In the genomic region with DNA sequence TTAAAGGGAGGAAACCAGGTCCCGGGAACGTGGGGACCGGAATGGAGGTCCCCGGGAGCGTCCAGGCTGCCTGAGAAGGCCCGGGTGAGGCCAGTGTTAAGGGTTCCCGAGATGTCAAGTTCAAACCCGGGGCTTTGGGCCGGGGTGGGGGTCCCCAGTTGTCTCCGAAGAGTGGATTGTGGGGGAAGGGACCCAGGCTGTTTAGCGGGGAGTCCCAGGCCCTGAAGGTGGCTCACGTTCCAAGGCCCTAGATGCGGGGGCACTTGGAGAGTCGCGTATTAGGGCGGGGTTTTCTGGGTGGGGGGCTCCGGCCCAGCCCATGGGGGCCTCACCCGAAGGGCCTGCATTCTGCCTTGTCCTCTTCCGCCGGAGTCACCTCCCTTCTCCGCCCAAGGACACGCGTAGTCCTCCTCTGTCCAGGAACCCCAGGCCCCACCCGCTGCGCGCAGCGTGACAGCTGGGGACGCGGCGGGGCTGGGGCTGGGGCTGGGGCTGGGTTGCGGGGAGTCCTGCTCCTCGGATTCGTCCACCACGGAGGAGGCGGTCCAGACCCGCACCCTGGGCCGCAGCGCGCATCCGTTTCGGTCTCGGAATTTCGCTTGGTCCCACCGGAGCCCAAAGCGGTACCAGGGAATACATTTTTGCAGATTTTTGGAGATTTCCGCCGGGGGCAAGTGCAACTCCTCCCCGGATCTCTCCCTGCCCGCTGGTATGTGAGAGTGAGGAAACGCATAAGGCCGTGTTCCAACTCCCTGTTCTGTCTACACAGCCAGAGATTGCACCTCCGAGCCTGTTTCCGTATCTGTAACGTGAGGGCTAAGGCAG, we compare ENCODE assay signal across 9 cellular contexts. TPM values are rescaled to one million over a fixed set of nuclear protein-coding genes. Genes with fewer than 3 reads are reported as not detected.
A peak's percentile ranks its signal among the peaks of the same experiment; 100 is the strongest.
DNase-seq lines count a peak whose midpoint lies in the region; ATAC-seq and TF ChIP-seq lines count a peak whose summit lies in the region.
"Had no signal": no experiment of that assay in that cellular context is flagged by ENCODE, and none has a peak within 500 bp of the region (broad histone marks: within the 10 kb centered on the region; RNA-seq: fewer than 3 reads in every experiment).

A gene (minus strand): TSS at position 387 of the 825 bp plus-strand sequence. CDS start 40 bp downstream, at position 347.

- H2AFZ ChIP-seq in HCT116 (ENCODE audit: low read depth, low read length, poor library complexity, severe bottlenecking), result no peak within 1 kb of the TSS

- no peaks in the 10 kb centered on the region for H3K9me2 ChIP-seq in HCT116 (ENCODE audit: insufficient read depth)

- H3K9ac ChIP-seq in HCT116 (ENCODE audit: low read length) (no peak within 1 kb of the TSS), endodermal cell (ENCODE audit: extremely low read depth, low read length, poor library complexity, severe bottlenecking) (no peak within 1 kb of the TSS), stomach smooth muscle (ENCODE audit: low read length in 2 of 2) (peak within 1 kb of the TSS; percentile 85 to 86)

- H3K4me3 ChIP-seq in HCT116 (replicated peaks in 1 of 2; ENCODE audit: low read depth in 1 of 2, low read length in 2 of 2), result no peak within 1 kb of the TSS
- H3K4me3 ChIP-seq in endodermal cell (ENCODE audit: low read length), result no peak within 1 kb of the TSS
- H3K4me3 ChIP-seq in right lobe of liver, result peak within 1 kb of the TSS; percentile 26 to 33 (median 27)
- peak within 1 kb of the TSS; percentile 50 to 75 for H3K4me3 ChIP-seq in stomach smooth muscle (ENCODE audit: low read length in 2 of 2)

- H3K4me1 Mint-ChIP-seq in endodermal cell, result peaks cover 29% of the 10 kb centered on the region
- no peaks in the 10 kb centered on the region for H3K4me1 Mint-ChIP-seq in activated CD4-positive, alpha-beta T cell treated with anti-CD3 and anti-CD28 coated beads, Interleukin-2, amount 10 ng/mL, durations not matched to agents 24 days and 14 days

- CTCF ChIA-PET in HCT116 (lab: Charles Lee), result no interaction called here

- no peak within 1 kb of the TSS for H3K4me2 ChIP-seq in HCT116 (ENCODE audit: low read length)

- POLR2A ChIA-PET in HCT116 (lab: Charles Lee), result interaction anchor here (1.4 kb wide), 1 partner anchor 8 kb away, joined by 3 read pairs; no protein-coding TSS in a partner anchor

- H3K9me3 ChIP-seq in HCT116 (ENCODE audit: control insufficient read depth in 1 of 2, insufficient read depth in 1 of 2, low read depth in 1 of 2, low read length in 2 of 2) (no peaks in the 10 kb centered on the region), endodermal cell (ENCODE audit: control insufficient read depth, low read length) (no peaks in the 10 kb centered on the region), right lobe of liver (no peaks in the 10 kb centered on the region), stomach smooth muscle (ENCODE audit: control insufficient read depth in 2 of 2, low read length in 2 of 2) (no peaks in the 10 kb centered on the region)

- H3K4me1 ChIP-seq in HCT116 (ENCODE audit: control insufficient read depth in 1 of 2, insufficient read depth in 2 of 2, low read length in 2 of 2) (no peaks in the 10 kb centered on the region), endodermal cell (ENCODE audit: control insufficient read depth, insufficient read depth, low read length) (no peaks in the 10 kb centered on the region), right lobe of liver (no peaks in the 10 kb centered on the region), stomach smooth muscle (ENCODE audit: control insufficient read depth, insufficient read depth, low read length) (peaks cover 15% of the 10 kb centered on the region)

- H3K27me3 ChIP-seq in HCT116 (ENCODE audit: insufficient read depth, low read length) (no peaks in the 10 kb centered on the region), endodermal cell (ENCODE audit: control insufficient read depth, insufficient read depth, low read length, poor library complexity, severe bottlenecking) (no peaks in the 10 kb centered on the region), right lobe of liver (no peaks in the 10 kb centered on the region), stomach smooth muscle (ENCODE audit: control insufficient read depth in 1 of 2, insufficient read depth in 2 of 2, low read length in 2 of 2) (no peaks in the 10 kb centered on the region)
- H3K27me3 ChIP-seq: foreskin keratinocyte had no signal

- no peaks in the 10 kb centered on the region for H3K27me3 Mint-ChIP-seq in endodermal cell (ENCODE audit: insufficient read depth)
- H3K27me3 Mint-ChIP-seq in activated CD4-positive, alpha-beta T cell treated with anti-CD3 and anti-CD28 coated beads, Interleukin-2, amount 10 ng/mL, durations not matched to agents 24 days and 14 days, result no peaks in the 10 kb centered on the region

- H3K27ac Mint-ChIP-seq in endodermal cell, result peak within 1 kb of the TSS; percentile 86
- H3K27ac Mint-ChIP-seq in activated CD4-positive, alpha-beta T cell treated with anti-CD3 and anti-CD28 coated beads, Interleukin-2, amount 10 ng/mL, durations not matched to agents 24 days and 14 days, result no peak within 1 kb of the TSS

- intact Hi-C loops in HCT116 (cut with micrococcal nuclease) (no loop called here), right lobe of liver (cut with DNase I) (no loop called here)
- intact Hi-C loops in activated CD4-positive, alpha-beta T cell treated with anti-CD3 and anti-CD28 coated beads, Interleukin-2, amount 10 ng/mL, durations not matched to agents 24 days and 14 days (cut with micrococcal nuclease), result no loop called here

- ATAC-seq in HCT116 (peak; percentile 27; the same call in 1 of the 2 replicates), right lobe of liver (peak; percentile 69 to 84 (median 76)), HG02852 (IDR thresholded peaks at IDR 0.05; ENCODE audit: unreplicated experiment) (no peak)
- ATAC-seq: foreskin keratinocyte had no signal

- H3K36me3 Mint-ChIP-seq in endodermal cell (ENCODE audit: low read depth), result peaks cover 69% of the 10 kb centered on the region
- H3K36me3 Mint-ChIP-seq in activated CD4-positive, alpha-beta T cell treated with anti-CD3 and anti-CD28 coated beads, Interleukin-2, amount 10 ng/mL, durations not matched to agents 24 days and 14 days (ENCODE audit: low read depth), result peaks cover 27% of the 10 kb centered on the region

- no peak for TF ChIP-seq RAD21 in HCT116 (IDR thresholded peaks at IDR 0.05; ENCODE audit: low read depth)

- no peak for TF ChIP-seq CTCF in HCT116 (IDR thresholded peaks at IDR 0.05 in 2 of 3, conservative IDR thresholded peaks at IDR 0.05 in 1 of 3; ENCODE audit: borderline replicate concordance in 1 of 3, insufficient read depth in 1 of 3, low read depth in 2 of 3, low read length in 2 of 3)
- no peak for TF ChIP-seq CTCF in endodermal cell (conservative IDR thresholded peaks at IDR 0.05)
- no peak for TF ChIP-seq CTCF in right lobe of liver (IDR thresholded peaks at IDR 0.05)

- H3K4me3 Mint-ChIP-seq in endodermal cell, result no peak within 1 kb of the TSS
- no peak within 1 kb of the TSS for H3K4me3 Mint-ChIP-seq in activated CD4-positive, alpha-beta T cell treated with anti-CD3 and anti-CD28 coated beads, Interleukin-2, amount 10 ng/mL, durations not matched to agents 24 days and 14 days

- no TSS peak for BruUV-seq in HCT116 (replicated peaks; lab: Mats Ljungman, UMichigan)

- no peaks in the 10 kb centered on the region for H3K9me3 Mint-ChIP-seq in endodermal cell
- no peaks in the 10 kb centered on the region for H3K9me3 Mint-ChIP-seq in activated CD4-positive, alpha-beta T cell treated with anti-CD3 and anti-CD28 coated beads, Interleukin-2, amount 10 ng/mL, durations not matched to agents 24 days and 14 days

- 94 to 95% methylated on average over 32 to 54 of the region's 54 CpGs for WGBS in endodermal cell (ENCODE audit: insufficient coverage in 1 of 2, insufficient read length in 1 of 2), 2 experiments
- WGBS in right lobe of liver (ENCODE audit: insufficient coverage, low coverage, low lambda C conversion rate, missing lambda C conversion rate), result 68% methylated on average over 22 of the region's 54 CpGs

- RAD21 ChIA-PET in HCT116 (lab: Charles Lee; ENCODE audit: low non-redundant PET in 1 of 2, low total read pairs in 2 of 2, uncharacterized antibody in 2 of 2, unreplicated experiment in 2 of 2), result no interaction called here

- H3K79me2 ChIP-seq in HCT116 (ENCODE audit: insufficient read depth, low read length), result peaks cover 11% of the 10 kb centered on the region; the same call in 1 of the 2 replicates

- no peaks in the 10 kb centered on the region for H4K20me1 ChIP-seq in HCT116 (ENCODE audit: insufficient read depth)

- DNase-seq in HCT116 (ENCODE audit: low read depth, low spot score), result no peak
- DNase-seq in endodermal cell, result peak; percentile 54
- peak; percentile 42 to 64 (median 59) for DNase-seq in right lobe of liver
- DNase-seq in cortex of kidney (lab: John Stamatoyannopoulos, UW), result no peak
- no peak for DNase-seq in activated CD4-positive, alpha-beta T cell treated with anti-CD3 and anti-CD28 coated beads, Interleukin-2, amount 10 ng/mL, durations not matched to agents 24 days and 14 days
- no peak for DNase-seq in SK-N-DZ (ENCODE audit: low spot score)
- DNase-seq: foreskin keratinocyte had no signal

- H3K27ac ChIP-seq in HCT116 (ENCODE audit: low read depth, low read length) (no peak within 1 kb of the TSS), endodermal cell (ENCODE audit: low read depth, low read length) (no peak within 1 kb of the TSS), right lobe of liver (peak within 1 kb of the TSS; percentile 57 to 73 (median 64)), stomach smooth muscle (ENCODE audit: low read length) (peak within 1 kb of the TSS; percentile 94)
- H3K27ac ChIP-seq: foreskin keratinocyte had no signal

- no peak for TF ChIP-seq POLR2A in HCT116 (IDR thresholded peaks at IDR 0.05; ENCODE audit: borderline replicate concordance, extremely low read depth, insufficient read depth, insufficient read length)
- no peak for TF ChIP-seq POLR2A in right lobe of liver (IDR thresholded peaks at IDR 0.05)

- H3K36me3 ChIP-seq in HCT116 (ENCODE audit: control insufficient read depth in 1 of 2, insufficient read depth in 2 of 2, low read length in 2 of 2) (peaks cover 15 to 36% of the 10 kb centered on the region in 2 experiments), endodermal cell (ENCODE audit: control insufficient read depth, insufficient read depth, low read length) (peaks cover 59% of the 10 kb centered on the region), right lobe of liver (peaks cover 0 to 29% (median 16%) of the 10 kb centered on the region in 4 donors), stomach smooth muscle (ENCODE audit: control insufficient read depth in 2 of 2, insufficient read depth in 2 of 2, low read length in 2 of 2) (peaks cover 15 to 22% of the 10 kb centered on the region in 2 donors)

TF ChIP-seq in HCT116, 20 proteins besides CTCF, POLR2A, EP300 and RAD21 (continues in another document):
- no peak for TF ChIP-seq FOSL1 (IDR thresholded peaks at IDR 0.05; ENCODE audit: low read depth)

RNA-seq across cellular contexts. Expression of the gene that starts here (rescaled TPM):
- total RNA-seq in HCT116 (2021; ENCODE audit: unreplicated experiment), result not detected
- polyA plus RNA-seq in HCT116 (2012), result 0.24 and 0.43 TPM in 2 replicates
- 1 to 10 TPM; 1.4 to 2.4 TPM for total RNA-seq in endodermal cell
- polyA plus RNA-seq in endodermal cell (2013, experiment 1 of 2), result not detected
- polyA plus RNA-seq in endodermal cell (2013, experiment 2 of 2), result not detected
- 1 to 10 TPM; 1.0 to 6.2 (median 3.8) TPM for total RNA-seq in right lobe of liver
- not detected in 2 replicates for total RNA-seq in activated CD4-positive, alpha-beta T cell treated with anti-CD3 and anti-CD28 coated beads, Interleukin-2, amount 10 ng/mL, durations not matched to agents 24 days and 14 days
- not detected in 2 replicates for polyA plus RNA-seq in SK-N-DZ (2014; cell fraction: cytosol; rRNA removed)
- polyA plus RNA-seq in SK-N-DZ (2014; cell fraction: nucleus; rRNA removed), result not detected in 2 replicates

Comparison
In these comparisons a context has a peak if more than half of its experiments do, and no peak if none do; other contexts are left out.
1. Peak in ATAC-seq in HCT116; RNA of the gene not detected or under 1 TPM.
2. DNase-seq: peak in endodermal cell (single experiment) and right lobe of liver (3 of 3); none in HCT116 (single experiment), cortex of kidney (single experiment), activated CD4-positive, alpha-beta T cell treated with anti-CD3 and anti-CD28 coated beads, Interleukin-2, amount 10 ng/mL, durations not matched to agents 24 days and 14 days (single experiment) and SK-N-DZ (single experiment).
3. H3K27ac ChIP-seq: peak in right lobe of liver (3 of 3) and stomach smooth muscle (single experiment); none in HCT116 (single experiment) and endodermal cell (single experiment).
4. H3K4me3 ChIP-seq: peak in right lobe of liver (3 of 3) and stomach smooth muscle (2 of 2); none in HCT116 (0 of 2) and endodermal cell (single experiment).
5. H3K9ac ChIP-seq: peak in stomach smooth muscle (2 of 2); none in HCT116 (single experiment) and endodermal cell (single experiment).